8 cellular contexts compared by ENCODE assay signal in genomic region chr3:76726034-76726433, GRCh38.
"Had no signal": no experiment of that assay in that cellular context is flagged by ENCODE, and none has a peak within 500 bp of the region (broad histone marks: within the 10 kb centered on the region; RNA-seq: fewer than 3 reads in every experiment).

No MANE protein-coding gene starts in this region.

- H3K27ac Mint-ChIP-seq: HFFc6 had no signal

- ATAC-seq: HCT116 had no signal

- H3K36me3 ChIP-seq: HAP-1 had no signal

- H3K27ac ChIP-seq: GM23248 had no signal

- H3K4me3 ChIP-seq: GM23248, HAP-1 had no signal

- H3K9ac ChIP-seq: GM23248 had no signal

- H2AFZ ChIP-seq: GM23248 had no signal

- H3K9me3 Mint-ChIP-seq: H9 had no signal

- H3K9me3 ChIP-seq: HAP-1 had no signal

- H3K4me3 Mint-ChIP-seq: H9, HFFc6 had no signal

- DNase-seq: GM23248, GOT3, H7, H9, HCEC 1CT, HFFc6 had no signal
